In the genomic region with DNA sequence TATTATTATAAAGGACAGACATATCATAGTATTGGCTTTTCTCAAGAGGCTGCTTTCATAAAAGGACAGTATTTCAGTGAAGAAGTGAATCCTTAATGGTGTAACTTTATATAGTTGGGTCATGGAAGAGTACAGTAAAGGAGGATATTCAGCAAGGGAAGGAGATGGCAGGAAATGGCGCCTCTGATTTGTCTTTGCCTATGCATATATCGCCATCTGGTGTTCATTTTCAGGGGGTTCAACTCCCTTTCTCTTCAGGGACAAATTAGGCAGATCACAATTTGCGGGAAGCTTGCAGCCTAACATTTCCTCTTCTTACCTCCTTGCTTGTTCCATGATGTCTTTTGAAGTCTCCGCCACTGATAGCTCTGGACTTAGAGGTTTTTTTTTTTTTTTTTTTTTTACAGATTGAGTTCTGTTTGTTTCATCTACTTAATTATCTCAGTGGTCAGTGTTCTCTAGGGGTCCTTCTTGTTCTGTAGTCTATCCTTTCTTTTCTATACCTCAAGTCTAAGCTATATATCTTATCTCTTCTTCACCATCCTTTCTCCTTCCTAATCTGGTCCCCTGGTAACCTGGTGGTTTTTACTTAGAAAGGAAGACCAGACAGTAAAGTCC, we compare ENCODE assay signal across 8 cellular contexts. TPM values are rescaled to one million over a fixed set of nuclear protein-coding genes. Genes with fewer than 3 reads are reported as not detected.
DNase-seq lines count a peak whose midpoint lies in the region; ATAC-seq and TF ChIP-seq lines count a peak whose summit lies in the region.

No MANE protein-coding gene starts in this region.

- H3K4me1 Mint-ChIP-seq in activated T-cell treated with anti-CD3 and anti-CD28 coated beads, Interleukin-2, amount 50 U/mL, for 24 hours (ENCODE audit: low read depth) = peaks cover 52% of the 10 kb centered on the region

- H3K4me3 Mint-ChIP-seq in activated T-cell treated with anti-CD3 and anti-CD28 coated beads, Interleukin-2, amount 50 U/mL, for 24 hours = no peak overlapping the region

- no peak overlapping the region for H3K4me3 ChIP-seq in neural cell (ENCODE audit: low read length)

- no peaks in the 10 kb centered on the region for H3K9me3 ChIP-seq in neural cell (ENCODE audit: low read length)

- no peak for ATAC-seq in GM18519 (IDR thresholded peaks at IDR 0.05; ENCODE audit: low FRiP score, unreplicated experiment)

- peak overlapping the region; percentile 68 for H3K27ac Mint-ChIP-seq in activated T-cell treated with anti-CD3 and anti-CD28 coated beads, Interleukin-2, amount 50 U/mL, for 24 hours

- no peak overlapping the region for H3K27ac ChIP-seq in neural cell (ENCODE audit: low read length)

- peak overlapping the region; percentile 22 for H2AFZ ChIP-seq in neural cell (ENCODE audit: low read depth, low read length)

- peak; percentile 95 for TF ChIP-seq RAD21 in neural cell (conservative IDR thresholded peaks at IDR 0.05)

- peak; percentile 89 for TF ChIP-seq CTCF in neural cell (IDR thresholded peaks at IDR 0.05; ENCODE audit: poor library complexity, severe bottlenecking)

- no peak overlapping the region for H3K9ac ChIP-seq in neural cell (ENCODE audit: low read length)

- H3K9me2 ChIP-seq in neural cell (ENCODE audit: insufficient read depth, low read length) = no peaks in the 10 kb centered on the region

- no peaks in the 10 kb centered on the region for H3K27me3 Mint-ChIP-seq in activated T-cell treated with anti-CD3 and anti-CD28 coated beads, Interleukin-2, amount 50 U/mL, for 24 hours

- H3K79me2 ChIP-seq in neural cell (replicated peaks; ENCODE audit: insufficient read depth, low read length) = no peaks in the 10 kb centered on the region

- TF ChIP-seq EP300 in neural cell (conservative IDR thresholded peaks at IDR 0.05; ENCODE audit: poor library complexity, severe bottlenecking) = no peak

- no peaks in the 10 kb centered on the region for H3K27me3 ChIP-seq in neural cell (ENCODE audit: insufficient read depth, low read depth, low read length)

- H3F3A ChIP-seq in neural cell (ENCODE audit: insufficient read depth, low read length, poor library complexity, severe bottlenecking) = no peaks in the 10 kb centered on the region

- no peak overlapping the region for H3K4me2 ChIP-seq in neural cell (ENCODE audit: low read length)

- no peaks in the 10 kb centered on the region for H4K20me1 ChIP-seq in neural cell (ENCODE audit: insufficient read depth)

- H3K9me3 Mint-ChIP-seq in activated T-cell treated with anti-CD3 and anti-CD28 coated beads, Interleukin-2, amount 50 U/mL, for 24 hours = no peaks in the 10 kb centered on the region

- DNase-seq in activated T-cell treated with anti-CD3 and anti-CD28 coated beads for 4 hours = peak; percentile 31
- DNase-seq in activated T-cell treated with anti-CD3 and anti-CD28 coated beads, Interleukin-2, amount 50 U/mL, for 48 hours = no peak
- DNase-seq in HT1080 (ENCODE audit: low read depth) = peak; percentile 73
- peak; percentile 89 for DNase-seq in NCI-H82 (lab: John Stamatoyannopoulos, UW)
- no peak for DNase-seq in activated T-cell treated with anti-CD3 and anti-CD28 coated beads, Interleukin-2, amount 50 U/mL, for 24 hours
- DNase-seq in fibroblast of peridontal ligament (ENCODE audit: extremely low read depth) = peak; percentile 90

- peaks cover 52% of the 10 kb centered on the region for H3K36me3 Mint-ChIP-seq in activated T-cell treated with anti-CD3 and anti-CD28 coated beads, Interleukin-2, amount 50 U/mL, for 24 hours (ENCODE audit: low read depth)

- no peaks in the 10 kb centered on the region for H3K36me3 ChIP-seq in neural cell (ENCODE audit: insufficient read depth, low read length)

TF ChIP-seq in neural cell, 6 proteins besides CTCF, POLR2A, EP300 and RAD21:
- TF ChIP-seq TAF1 (IDR thresholded peaks at IDR 0.05; ENCODE audit: low read depth) (no peak), SMC3 (conservative IDR thresholded peaks at IDR 0.05; ENCODE audit: poor library complexity) (peak; percentile 92), REST (IDR thresholded peaks at IDR 0.05; ENCODE audit: borderline replicate concordance) (no peak), EZH2 (IDR thresholded peaks at IDR 0.05; ENCODE audit: borderline replicate concordance, insufficient read depth, low read length, poor library complexity, severe bottlenecking) (no peak)

RNA-seq across cellular contexts. Expression of gene RRM1, which starts 21.8 kb away (rescaled TPM):
- 123 and 134 TPM in 2 replicates for total RNA-seq in HT1080 (2014; rRNA removed; shearing (Covaris generic))
- 93.1 and 96.9 TPM in 2 replicates for polyA plus RNA-seq in HT1080 (2015; cell fraction: cytosol; rRNA removed)
- polyA plus RNA-seq in HT1080 (2015; cell fraction: nucleus; rRNA removed) = 226 and 252 TPM in 2 replicates
- polyA plus RNA-seq in neural cell = 57.1 and 65.9 TPM in 2 replicates
- polyA minus RNA-seq in neural cell = 86.4 and 87.3 TPM in 2 replicates

Comparison
In these comparisons a context has a peak if more than half of its experiments do, and no peak if none do; other contexts are left out.
1. DNase-seq: peak in activated T-cell treated with anti-CD3 and anti-CD28 coated beads for 4 hours (single experiment), HT1080 (single experiment), NCI-H82 (single experiment) and fibroblast of peridontal ligament (single experiment); none in activated T-cell treated with anti-CD3 and anti-CD28 coated beads, Interleukin-2, amount 50 U/mL, for 48 hours (0 of 2) and activated T-cell treated with anti-CD3 and anti-CD28 coated beads, Interleukin-2, amount 50 U/mL, for 24 hours (single experiment).